ENCODE assay signal across 9 cellular contexts in genomic region chr20:62922451-62922921, GRCh38. TPM values are rescaled to one million over a fixed set of nuclear protein-coding genes. Genes with fewer than 3 reads are reported as not detected.
A peak's percentile ranks its signal among the peaks of the same experiment; 100 is the strongest.
DNase-seq lines count a peak whose midpoint lies in the region; ATAC-seq, FAIRE-seq and TF ChIP-seq lines count a peak whose summit lies in the region.
"Had no signal": no experiment of that assay in that cellular context is flagged by ENCODE, and none has a peak within 500 bp of the region (broad histone marks: within the 10 kb centered on the region; RNA-seq: fewer than 3 reads in every experiment).

No MANE protein-coding gene starts in this region.

- H3K23me2 ChIP-seq in H9 (ENCODE audit: insufficient read length, low read depth, low read length, poor library complexity, severe bottlenecking) = peaks cover 23% of the 10 kb centered on the region

- H3K27ac Mint-ChIP-seq in H9 = peak overlapping the region in 2 of 3 experiments; percentile 14 to 75; a peak in 3 of 7 replicates

- no peak overlapping the region for H3K4me3 Mint-ChIP-seq in H9

- peaks cover 87% of the 10 kb centered on the region for H3K79me2 ChIP-seq in H9 (ENCODE audit: insufficient read depth, low read length)
- H3K79me2 ChIP-seq in endothelial cell of umbilical vein (ENCODE audit: control insufficient read depth, insufficient read depth, low read length) = peaks cover 96% of the 10 kb centered on the region
- peaks cover 98% of the 10 kb centered on the region for H3K79me2 ChIP-seq in smooth muscle cell (ENCODE audit: low read depth)

- H3K18ac ChIP-seq in H9 (ENCODE audit: insufficient read length, low read depth, low read length) = no peak overlapping the region

- no peak overlapping the region for H2BK120ac ChIP-seq in H9 (ENCODE audit: low read depth, low read length, poor library complexity, severe bottlenecking)

- H3K9ac ChIP-seq in H9 (ENCODE audit: extremely low read depth, insufficient read length, low read length) (no peak overlapping the region), endothelial cell of umbilical vein (replicated peaks; ENCODE audit: extremely low read depth, insufficient read depth, low read length) (no peak overlapping the region), smooth muscle cell (ENCODE audit: low read depth) (no peak overlapping the region)

- intact Hi-C loops in endothelial cell of umbilical vein (cut with micrococcal nuclease) = no loop called here

- H4K20me1 ChIP-seq in H9 (ENCODE audit: control insufficient read depth, insufficient read depth, insufficient read length) = peaks cover 12% of the 10 kb centered on the region
- peaks cover 22% of the 10 kb centered on the region for H4K20me1 ChIP-seq in endothelial cell of umbilical vein (replicated peaks; ENCODE audit: control insufficient read depth, extremely low read depth, insufficient read depth, low read length)
- peaks cover 88% of the 10 kb centered on the region for H4K20me1 ChIP-seq in smooth muscle cell (ENCODE audit: low read depth)

- no peak overlapping the region for H2BK12ac ChIP-seq in H9 (ENCODE audit: insufficient read length, low read depth, low read length)

- no peaks in the 10 kb centered on the region for H3K9me3 ChIP-seq in H9 (ENCODE audit: control insufficient read depth, low read depth, low read length)
- H3K9me3 ChIP-seq in endothelial cell of umbilical vein (replicated peaks; ENCODE audit: control insufficient read depth, insufficient read depth, low read length) = no peaks in the 10 kb centered on the region
- H3K9me3 ChIP-seq in smooth muscle cell (replicated peaks; ENCODE audit: low read depth) = no peaks in the 10 kb centered on the region
- H3K9me3 ChIP-seq: SJCRH30 had no signal

- H3K4ac ChIP-seq in H9 (ENCODE audit: low read depth, low read length) = no peak overlapping the region

- BruUV-seq in endothelial cell of umbilical vein (replicated peaks; lab: Mats Ljungman, UMichigan) = no TSS peak

- FAIRE-seq in endothelial cell of umbilical vein (lab: Jason Lieb, UNC) = no peak
- no peak for FAIRE-seq in D721Med (lab: Jason Lieb, UNC)

- H3K14ac ChIP-seq in H9 (ENCODE audit: insufficient read depth, low read length) = peak overlapping the region; percentile 3; the same call in 1 of the 2 replicates

- no peak for ATAC-seq in GM19395 (IDR thresholded peaks at IDR 0.05; ENCODE audit: unreplicated experiment)
- ATAC-seq in HG02763 (IDR thresholded peaks at IDR 0.05; ENCODE audit: unreplicated experiment) = no peak
- ATAC-seq in HG03045 (IDR thresholded peaks at IDR 0.05; ENCODE audit: unreplicated experiment) = no peak

- H3K23ac ChIP-seq in H9 (ENCODE audit: insufficient read length, low read depth, low read length) = no peak overlapping the region

- CTCF ChIA-PET in endothelial cell of umbilical vein (lab: Charles Lee) = no interaction called here

- H2BK20ac ChIP-seq in H9 (ENCODE audit: low read depth, low read length, poor library complexity, severe bottlenecking) = no peak overlapping the region

- H3K36me3 ChIP-seq in endothelial cell of umbilical vein (ENCODE audit: control insufficient read depth in 2 of 2, extremely low read depth in 1 of 2, insufficient read depth in 2 of 2, low read length in 2 of 2) (no peaks in the 10 kb centered on the region), smooth muscle cell (ENCODE audit: low read depth) (no peaks in the 10 kb centered on the region)

- H3T11ph ChIP-seq in H9 (ENCODE audit: low read length) = no peak overlapping the region

- no peak overlapping the region for H4K91ac ChIP-seq in H9 (ENCODE audit: insufficient read length, low read depth, low read length)

- POLR2A ChIA-PET in endothelial cell of umbilical vein (lab: Charles Lee) = no interaction called here

- no peaks in the 10 kb centered on the region for H3K9me3 Mint-ChIP-seq in H9

- no peak overlapping the region for H3K56ac ChIP-seq in H9 (ENCODE audit: insufficient read length, low read depth, low read length)

- H4K8ac ChIP-seq in H9 (replicated peaks; ENCODE audit: insufficient read length, low read depth, low read length) = no peak overlapping the region

- no peak overlapping the region for H2BK15ac ChIP-seq in H9 (ENCODE audit: low read depth, low read length)

- H2BK5ac ChIP-seq in H9 (ENCODE audit: insufficient read length, low read length) = no peak overlapping the region

- no peaks in the 10 kb centered on the region for H3K27me3 Mint-ChIP-seq in H9 (ENCODE audit: low read depth)

- H2AFZ ChIP-seq in H9 (ENCODE audit: low read length) (no peak overlapping the region), endothelial cell of umbilical vein (ENCODE audit: low read depth, low read length) (no peak overlapping the region), smooth muscle cell (ENCODE audit: low read depth) (no peak overlapping the region)

- H3K4me3 ChIP-seq in endothelial cell of umbilical vein (replicated peaks in 1 of 3; ENCODE audit: insufficient read depth in 1 of 3, low read depth in 1 of 3, low read length in 3 of 3) (no peak overlapping the region), smooth muscle cell (no peak overlapping the region)
- H3K4me3 ChIP-seq: SJCRH30 had no signal

- H3K9me1 ChIP-seq in endothelial cell of umbilical vein (replicated peaks; ENCODE audit: control insufficient read depth, extremely low read depth, insufficient read depth, low read length) = no peaks in the 10 kb centered on the region

- no peaks in the 10 kb centered on the region for H3K27me3 ChIP-seq in H9 (ENCODE audit: insufficient read depth, low read length)
- no peaks in the 10 kb centered on the region for H3K27me3 ChIP-seq in endothelial cell of umbilical vein (ENCODE audit: control insufficient read depth in 2 of 2, insufficient read depth in 2 of 2, low read length in 2 of 2)
- no peaks in the 10 kb centered on the region for H3K27me3 ChIP-seq in smooth muscle cell (ENCODE audit: low read depth)
- H3K27me3 ChIP-seq: SJCRH30 had no signal

- H3F3A ChIP-seq in smooth muscle cell (ENCODE audit: low read depth) = peaks cover 10% of the 10 kb centered on the region

- H3K4me1 ChIP-seq in H9 (ENCODE audit: insufficient read depth, low read length) = peaks cover 30% of the 10 kb centered on the region
- peaks cover 38% of the 10 kb centered on the region for H3K4me1 ChIP-seq in endothelial cell of umbilical vein (ENCODE audit: control insufficient read depth, extremely low read depth, insufficient read depth, low read length)
- peaks cover 41% of the 10 kb centered on the region for H3K4me1 ChIP-seq in smooth muscle cell (ENCODE audit: low read depth)

- DNase-seq in H9 (no peak), endothelial cell of umbilical vein (ENCODE audit: low read depth, low spot score) (no peak), smooth muscle cell (lab: John Stamatoyannopoulos, UW; ENCODE audit: unreplicated experiment) (no peak), D721Med (ENCODE audit: insufficient read length, low spot score) (no peak)
- DNase-seq in activated CD4-positive, alpha-beta T cell treated with anti-CD3 and anti-CD28 coated beads, Interleukin-2, amount 50 U/mL, for 1 hour = peak; percentile 50
- DNase-seq: SJCRH30 had no signal

- WGBS in H9 (ENCODE audit: extremely low coverage, insufficient read length, low lambda C conversion rate) = no CpG with 5 or more reads among the region's 14 CpGs
- whole genome bisulfite sequencing in smooth muscle cell (ENCODE audit: low lambda C conversion rate) = 91% methylated on average over 14 of the region's 14 CpGs

- H3K79me1 ChIP-seq in H9 (ENCODE audit: insufficient read depth, low read depth, low read length, poor library complexity, severe bottlenecking) = no peaks in the 10 kb centered on the region

- dilution Hi-C loops in endothelial cell of umbilical vein (cut with MboI; ENCODE audit: extremely low pct_ligation_motif_present, low sequenced_read_pairs) = no loop called here

- H3K4me2 ChIP-seq in H9 (ENCODE audit: insufficient read depth, insufficient read length, low read length) (no peak overlapping the region), endothelial cell of umbilical vein (ENCODE audit: insufficient read depth, low read length) (no peak overlapping the region), smooth muscle cell (no peak overlapping the region)

- TF ChIP-seq POLR2A in endothelial cell of umbilical vein (IDR thresholded peaks at IDR 0.05; ENCODE audit: low read depth, low read length) = no peak

- TF ChIP-seq CTCF in H9 (conservative IDR thresholded peaks at IDR 0.05) (no peak), endothelial cell of umbilical vein (IDR thresholded peaks at IDR 0.05; ENCODE audit: extremely low read depth in 1 of 2, insufficient read depth in 1 of 2, low read depth in 1 of 2, low read length in 2 of 2) (no peak), smooth muscle cell (IDR thresholded peaks at IDR 0.05; ENCODE audit: borderline replicate concordance, insufficient read depth, poor library complexity, severe bottlenecking) (no peak), D721Med (IDR thresholded peaks at IDR 0.05; ENCODE audit: insufficient read depth, missing control alignments) (no peak)

- H4K5ac ChIP-seq in H9 (ENCODE audit: insufficient read length, low read depth, low read length) = no peak overlapping the region

- no peak overlapping the region for H3K27ac ChIP-seq in H9 (ENCODE audit: insufficient read length, low read depth, low read length)
- peak overlapping the region; percentile 40 for H3K27ac ChIP-seq in endothelial cell of umbilical vein (ENCODE audit: insufficient read depth, low read depth, low read length)
- H3K27ac ChIP-seq in smooth muscle cell (ENCODE audit: low read depth) = peak overlapping the region; percentile 83
- H3K27ac ChIP-seq: SJCRH30 had no signal

- peaks cover 0 to 2% (median 0%) of the 10 kb centered on the region in 3 experiments; a peak in 2 of 7 replicates for H3K36me3 Mint-ChIP-seq in H9 (ENCODE audit: insufficient read depth in 1 of 3, low read depth in 3 of 3)

- peaks cover 64 to 65% of the 10 kb centered on the region in 2 experiments for H3K4me1 Mint-ChIP-seq in H9

- H2AK5ac ChIP-seq in H9 (ENCODE audit: insufficient read length, low read length) = no peak overlapping the region

RNA-seq across cellular contexts. Expression of gene DIDO1, which starts 3.8 kb away (rescaled TPM):
- total RNA-seq in H9 (2021) = 85.9 TPM in 2 replicates
- total RNA-seq in endothelial cell of umbilical vein = 46.6 and 51.2 TPM in 2 replicates
- 20.7 and 22.1 TPM in 2 replicates for polyA plus RNA-seq in endothelial cell of umbilical vein
- polyA plus RNA-seq in endothelial cell of umbilical vein (2011; cell fraction: cytosol; rRNA removed) = 14.2 and 14.6 TPM in 2 replicates
- polyA plus RNA-seq in endothelial cell of umbilical vein (2011; cell fraction: nucleus; rRNA removed) = 82.8 and 101 TPM in 2 replicates
- 22.4 and 23.8 TPM in 2 replicates for polyA plus RNA-seq in endothelial cell of umbilical vein (2012)
- polyA minus RNA-seq in endothelial cell of umbilical vein = 42.9 and 45.1 TPM in 2 replicates
- 12.6 TPM for polyA minus RNA-seq in endothelial cell of umbilical vein (2011; cell fraction: cytosol; rRNA and poly(A)+ RNA removed)
- 61.9 and 66.0 TPM in 2 replicates for polyA minus RNA-seq in endothelial cell of umbilical vein (2011; cell fraction: nucleus; rRNA and poly(A)+ RNA removed)
- 24.6 and 25.8 TPM in 2 replicates for total RNA-seq in smooth muscle cell
- 14.4 and 16.0 TPM in 2 replicates for polyA plus RNA-seq in smooth muscle cell

RNA-seq across cellular contexts. Expression of gene GID8, which starts 15.5 kb away (rescaled TPM):
- total RNA-seq in H9 (2021) (60.9 and 62.9 TPM in 2 replicates), endothelial cell of umbilical vein (31.4 and 34.6 TPM in 2 replicates), smooth muscle cell (23.5 and 34.8 TPM in 2 replicates)
- polyA plus RNA-seq in endothelial cell of umbilical vein (20.6 and 25.3 TPM in 2 replicates), smooth muscle cell (13.9 and 20.8 TPM in 2 replicates)
- polyA plus RNA-seq in endothelial cell of umbilical vein (2011; cell fraction: cytosol; rRNA removed) = 25.6 and 27.1 TPM in 2 replicates
- polyA plus RNA-seq in endothelial cell of umbilical vein (2011; cell fraction: nucleus; rRNA removed) = 18.7 and 21.7 TPM in 2 replicates
- 28.2 and 28.9 TPM in 2 replicates for polyA plus RNA-seq in endothelial cell of umbilical vein (2012)
- 29.6 and 31.1 TPM in 2 replicates for polyA minus RNA-seq in endothelial cell of umbilical vein
- 13.2 TPM for polyA minus RNA-seq in endothelial cell of umbilical vein (2011; cell fraction: cytosol; rRNA and poly(A)+ RNA removed)
- 12.6 and 13.0 TPM in 2 replicates for polyA minus RNA-seq in endothelial cell of umbilical vein (2011; cell fraction: nucleus; rRNA and poly(A)+ RNA removed)

RNA-seq across cellular contexts. Expression of gene SLC17A9, which starts 30.0 kb away (rescaled TPM):
- 19.9 and 20.9 TPM in 2 replicates for total RNA-seq in H9 (2021)
- 44.5 and 49.4 TPM in 2 replicates for total RNA-seq in endothelial cell of umbilical vein
- polyA plus RNA-seq in endothelial cell of umbilical vein = 38.2 and 48.3 TPM in 2 replicates
- polyA plus RNA-seq in endothelial cell of umbilical vein (2011; cell fraction: cytosol; rRNA removed) = 9.6 and 15.4 TPM in 2 replicates
- 182 and 237 TPM in 2 replicates for polyA plus RNA-seq in endothelial cell of umbilical vein (2011; cell fraction: nucleus; rRNA removed)
- 22.2 and 38.9 TPM in 2 replicates for polyA plus RNA-seq in endothelial cell of umbilical vein (2012)
- 10.8 and 19.6 TPM in 2 replicates for polyA minus RNA-seq in endothelial cell of umbilical vein
- not detected for polyA minus RNA-seq in endothelial cell of umbilical vein (2011; cell fraction: cytosol; rRNA and poly(A)+ RNA removed)
- polyA minus RNA-seq in endothelial cell of umbilical vein (2011; cell fraction: nucleus; rRNA and poly(A)+ RNA removed) = 26.9 and 30.8 TPM in 2 replicates
- total RNA-seq in smooth muscle cell = 32.4 and 32.5 TPM in 2 replicates
- 92.5 and 96.7 TPM in 2 replicates for polyA plus RNA-seq in smooth muscle cell
